ENCODE assay signal across 8 cellular contexts in genomic region chr22:21587803-21588611, GRCh38. TPM values are rescaled to one million over a fixed set of nuclear protein-coding genes. Genes with fewer than 3 reads are reported as not detected.
A peak's percentile ranks its signal among the peaks of the same experiment; 100 is the strongest.
DNase-seq lines count a peak whose midpoint lies in the region; ATAC-seq and TF ChIP-seq lines count a peak whose summit lies in the region.

No MANE protein-coding gene starts in this region.

- peak overlapping the region; percentile 42 for H3K4ac ChIP-seq in trophoblast cell (ENCODE audit: low read depth, low read length)

- peak; percentile 56 for DNase-seq in EL
- DNase-seq in activated naive CD8-positive, alpha-beta T cell treated with anti-CD3 and anti-CD28 coated beads, Interleukin-2, amount 50 U/mL, for 24 hours = peak; percentile 52
- DNase-seq in trophoblast cell = peak in 1 of 2 donors; percentile 32
- no peak for DNase-seq in GOT3 (lab: John Stamatoyannopoulos, UW)
- no peak for DNase-seq in esophagus muscularis mucosa (ENCODE audit: extremely low spot score)

- H2BK120ac ChIP-seq in trophoblast cell (ENCODE audit: insufficient read depth, low read length, poor library complexity) = no peak overlapping the region

- no peak overlapping the region for H3K14ac ChIP-seq in trophoblast cell (ENCODE audit: low read length)

- no peak overlapping the region for H2BK5ac ChIP-seq in trophoblast cell (ENCODE audit: low read depth, low read length, poor library complexity)

- no peak overlapping the region for H3K18ac ChIP-seq in trophoblast cell (ENCODE audit: low read length)

- no peak overlapping the region for H3K23ac ChIP-seq in trophoblast cell (ENCODE audit: low read length)

- peak overlapping the region; percentile 2 to 85 (median 67) for H3K4me3 Mint-ChIP-seq in IgD-negative memory B cell
- peak overlapping the region; percentile 6 for H3K4me3 Mint-ChIP-seq in activated naive CD8-positive, alpha-beta T cell treated with anti-CD3 and anti-CD28 coated beads, Interleukin-2, amount 50 U/mL, for 24 hours

- no peaks in the 10 kb centered on the region for H3K27me3 ChIP-seq in trophoblast cell (ENCODE audit: insufficient read depth, low read length)
- H3K27me3 ChIP-seq in esophagus muscularis mucosa = no peaks in the 10 kb centered on the region

- H3K9me3 Mint-ChIP-seq in IgD-negative memory B cell = no peaks in the 10 kb centered on the region
- H3K9me3 Mint-ChIP-seq in activated naive CD8-positive, alpha-beta T cell treated with anti-CD3 and anti-CD28 coated beads, Interleukin-2, amount 50 U/mL, for 24 hours = no peaks in the 10 kb centered on the region

- H4K12ac ChIP-seq in trophoblast cell (ENCODE audit: low read depth, low read length) = no peak overlapping the region

- H2BK12ac ChIP-seq in trophoblast cell (ENCODE audit: low read length) = no peak overlapping the region

- no peak overlapping the region for H4K91ac ChIP-seq in trophoblast cell (ENCODE audit: low read depth, low read length)

- ATAC-seq in GM21423 (IDR thresholded peaks at IDR 0.05; ENCODE audit: unreplicated experiment) (peak; percentile 73), GM21528 (IDR thresholded peaks at IDR 0.05; ENCODE audit: low FRiP score, unreplicated experiment) (no peak)
- ATAC-seq in activated naive CD8-positive, alpha-beta T cell treated with anti-CD3 and anti-CD28 coated beads, Interleukin-2, amount 50 U/mL, for 24 hours = peak; percentile 98

- H3K4me2 ChIP-seq in trophoblast cell (ENCODE audit: low read length) = no peak overlapping the region

- no peak overlapping the region for H4K8ac ChIP-seq in trophoblast cell (ENCODE audit: low read depth, low read length)

- H3K9me3 ChIP-seq in trophoblast cell (ENCODE audit: insufficient read depth, low read depth, low read length) (no peaks in the 10 kb centered on the region), esophagus muscularis mucosa (no peaks in the 10 kb centered on the region)

- H3K27ac ChIP-seq in trophoblast cell (ENCODE audit: low read depth, low read length) (no peak overlapping the region), esophagus muscularis mucosa (replicated peaks in 1 of 4) (no peak overlapping the region)

- H3K4me3 ChIP-seq in trophoblast cell (ENCODE audit: low read depth, low read length) (no peak overlapping the region), esophagus muscularis mucosa (no peak overlapping the region)

- H3K36me3 ChIP-seq in trophoblast cell (ENCODE audit: control insufficient read depth in 1 of 2, insufficient read depth in 2 of 2, low read length in 2 of 2) (peaks cover 5 to 20% of the 10 kb centered on the region in 2 experiments), esophagus muscularis mucosa (peaks cover 2 to 11% (median 5%) of the 10 kb centered on the region in 4 donors)

- peak overlapping the region; percentile 43 for H3K9ac ChIP-seq in trophoblast cell (ENCODE audit: low read length)

- peaks cover 5% of the 10 kb centered on the region for H3K36me3 Mint-ChIP-seq in IgD-negative memory B cell
- peaks cover 20% of the 10 kb centered on the region for H3K36me3 Mint-ChIP-seq in activated naive CD8-positive, alpha-beta T cell treated with anti-CD3 and anti-CD28 coated beads, Interleukin-2, amount 50 U/mL, for 24 hours (ENCODE audit: low read depth)

- WGBS in trophoblast cell (ENCODE audit: extremely low coverage, insufficient coverage, insufficient read length) = no CpG with 5 or more reads among the region's 4 CpGs
- WGBS in esophagus muscularis mucosa = 60% methylated on average over 4 of the region's 4 CpGs

- peaks cover 31% of the 10 kb centered on the region for H3K79me2 ChIP-seq in trophoblast cell (ENCODE audit: control insufficient read depth, insufficient read depth, low read length, poor library complexity)

- H3K4me1 Mint-ChIP-seq in IgD-negative memory B cell = peaks cover 39 to 45% (median 40%) of the 10 kb centered on the region in 3 donors
- H3K4me1 Mint-ChIP-seq in activated naive CD8-positive, alpha-beta T cell treated with anti-CD3 and anti-CD28 coated beads, Interleukin-2, amount 50 U/mL, for 24 hours = peaks cover 57% of the 10 kb centered on the region

- TF ChIP-seq CTCF in esophagus muscularis mucosa (IDR thresholded peaks at IDR 0.05) = no peak

- no peaks in the 10 kb centered on the region for H3K79me1 ChIP-seq in trophoblast cell (ENCODE audit: low read length)

- no peaks in the 10 kb centered on the region for H3K27me3 Mint-ChIP-seq in IgD-negative memory B cell
- no peaks in the 10 kb centered on the region for H3K27me3 Mint-ChIP-seq in activated naive CD8-positive, alpha-beta T cell treated with anti-CD3 and anti-CD28 coated beads, Interleukin-2, amount 50 U/mL, for 24 hours

- H2AFZ ChIP-seq in trophoblast cell (ENCODE audit: insufficient read depth, low read length, poor library complexity) = no peak overlapping the region

- H3K4me1 ChIP-seq in trophoblast cell (ENCODE audit: control insufficient read depth in 1 of 2, insufficient read depth in 2 of 2, low read length in 2 of 2) = peaks cover 4 to 5% of the 10 kb centered on the region in 2 experiments
- peaks cover 52 to 88% (median 68%) of the 10 kb centered on the region in 4 donors for H3K4me1 ChIP-seq in esophagus muscularis mucosa

- peak overlapping the region; percentile 40 to 94 (median 57) for H3K27ac Mint-ChIP-seq in IgD-negative memory B cell
- peak overlapping the region; percentile 87 for H3K27ac Mint-ChIP-seq in activated naive CD8-positive, alpha-beta T cell treated with anti-CD3 and anti-CD28 coated beads, Interleukin-2, amount 50 U/mL, for 24 hours

- no peak for TF ChIP-seq EP300 in esophagus muscularis mucosa (IDR thresholded peaks at IDR 0.05)

- intact Hi-C loops in esophagus muscularis mucosa (cut with DNase I) = no loop called here

- TF ChIP-seq POLR2A in esophagus muscularis mucosa (IDR thresholded peaks at IDR 0.05; ENCODE audit: low read depth) = no peak

- no peak overlapping the region for H2AK5ac ChIP-seq in trophoblast cell (ENCODE audit: low read length)

RNA-seq across cellular contexts. Expression of gene UBE2L3, which starts 20.5 kb away (rescaled TPM):
- 106 TPM for polyA plus RNA-seq in IgD-negative memory B cell
- 103 TPM in 2 replicates for polyA plus RNA-seq in trophoblast cell (2013)
- 10 to 100 TPM; 47.3 to 84.7 (median 65.2) TPM for total RNA-seq in esophagus muscularis mucosa

RNA-seq across cellular contexts. Expression of gene RIMBP3C, which starts 36.7 kb away (rescaled TPM):
- 0.29 TPM for polyA plus RNA-seq in IgD-negative memory B cell
- 0.01 and 0.05 TPM in 2 replicates for polyA plus RNA-seq in trophoblast cell (2013)
- total RNA-seq in esophagus muscularis mucosa = not detected

RNA-seq across cellular contexts. Expression of gene YDJC, which starts 41.8 kb away (rescaled TPM):
- polyA plus RNA-seq in IgD-negative memory B cell = 94.2 TPM
- 18.4 and 21.0 TPM in 2 replicates for polyA plus RNA-seq in trophoblast cell (2013)
- 10 to 100 TPM; 13.7 to 33.7 (median 26.2) TPM for total RNA-seq in esophagus muscularis mucosa

RNA-seq across cellular contexts. Expression of gene CCDC116, which starts 44.6 kb away (rescaled TPM):
- 0.11 TPM for polyA plus RNA-seq in IgD-negative memory B cell
- polyA plus RNA-seq in trophoblast cell (2013) = 0.41 and 0.42 TPM in 2 replicates
- under 1 TPM; 0.26 to 0.99 (median 0.55) TPM for total RNA-seq in esophagus muscularis mucosa

RNA-seq across cellular contexts. Expression of gene SDF2L1, which starts 54.1 kb away (rescaled TPM):
- 61.5 TPM for polyA plus RNA-seq in IgD-negative memory B cell
- polyA plus RNA-seq in trophoblast cell (2013) = 59.2 and 63.2 TPM in 2 replicates
- 10 to 100 TPM; 22.4 to 40.8 (median 29.3) TPM for total RNA-seq in esophagus muscularis mucosa

Comparison
In these comparisons a context has a peak if more than half of its experiments do, and no peak if none do; other contexts are left out.
1. DNase-seq: peak in EL (single experiment) and activated naive CD8-positive, alpha-beta T cell treated with anti-CD3 and anti-CD28 coated beads, Interleukin-2, amount 50 U/mL, for 24 hours (single experiment); none in GOT3 (single experiment) and esophagus muscularis mucosa (single experiment).